8 cellular contexts compared by ENCODE assay signal in the genomic region with DNA sequence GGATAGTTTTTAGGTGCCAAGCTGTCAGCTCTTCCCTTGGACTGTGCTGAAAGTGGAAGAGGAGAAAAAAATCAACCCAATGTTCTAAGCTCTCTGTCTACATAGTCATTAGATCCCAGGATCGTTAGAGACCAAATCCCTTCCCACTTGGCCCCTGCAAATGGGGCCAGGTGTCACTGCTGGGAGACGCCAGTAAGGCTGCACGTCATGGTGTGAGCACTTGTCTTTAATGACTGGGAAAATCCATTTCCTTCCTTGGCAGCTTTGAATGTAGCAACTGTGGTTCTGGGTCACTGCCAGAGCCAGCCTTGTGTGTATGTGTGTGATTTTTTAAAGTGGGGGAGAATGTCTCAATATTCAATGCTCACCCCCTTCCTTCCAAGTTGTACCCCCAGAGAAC. TPM values are rescaled to one million over a fixed set of nuclear protein-coding genes. Genes with fewer than 3 reads are reported as not detected.
A peak's percentile ranks its signal among the peaks of the same experiment; 100 is the strongest.
DNase-seq lines count a peak whose midpoint lies in the region; ATAC-seq and TF ChIP-seq lines count a peak whose summit lies in the region.

No MANE protein-coding gene starts in this region.

- no peak overlapping the region for H3K27ac ChIP-seq in left lung

- peak; percentile 20 for ATAC-seq in HG03095 (IDR thresholded peaks at IDR 0.05; ENCODE audit: unreplicated experiment)
- ATAC-seq in left lung, result peak; percentile 40
- no peak for ATAC-seq in GM21390 (IDR thresholded peaks at IDR 0.05; ENCODE audit: unreplicated experiment)
- ATAC-seq in GM19452 (IDR thresholded peaks at IDR 0.05; ENCODE audit: unreplicated experiment), result no peak

- intact Hi-C loops in left lung (cut with DNase I), result no loop called here

- no peaks in the 10 kb centered on the region for H3K27me3 ChIP-seq in left lung

- no peaks in the 10 kb centered on the region for H3K9me3 Mint-ChIP-seq in endothelial cell (ENCODE audit: unreplicated experiment)

- peaks cover 0 to 8% of the 10 kb centered on the region in 2 donors for H3K4me1 ChIP-seq in left lung

- peak; percentile 87 for DNase-seq in Daoy (ENCODE audit: low read depth)
- DNase-seq in SHP77 treated with DMSO at 0.1 percent for 48 hours (lab: John Stamatoyannopoulos, UW), result peak; percentile 72
- DNase-seq in left lung, result no peak
- DNase-seq in endothelial cell (ENCODE audit: low spot score), result no peak
- DNase-seq in HuH-7.5 (ENCODE audit: low spot score), result no peak

- no peak overlapping the region for H3K4me3 ChIP-seq in left lung

- H3K27me3 Mint-ChIP-seq in endothelial cell (ENCODE audit: unreplicated experiment), result peaks cover 3% of the 10 kb centered on the region

- no peaks in the 10 kb centered on the region for H3K36me3 ChIP-seq in left lung

- no peaks in the 10 kb centered on the region for H3K9me3 ChIP-seq in left lung

- no peak overlapping the region for H3K4me3 Mint-ChIP-seq in endothelial cell (ENCODE audit: unreplicated experiment)

- TF ChIP-seq CTCF in left lung (IDR thresholded peaks at IDR 0.05) (no peak), endothelial cell (IDR thresholded peaks at IDR 0.05; ENCODE audit: unreplicated experiment) (no peak)

- peaks cover 11% of the 10 kb centered on the region for H3K4me1 Mint-ChIP-seq in endothelial cell (ENCODE audit: unreplicated experiment)

- peaks cover 15% of the 10 kb centered on the region for H3K36me3 Mint-ChIP-seq in endothelial cell (ENCODE audit: low read depth, unreplicated experiment)

- H3K27ac Mint-ChIP-seq in endothelial cell (ENCODE audit: unreplicated experiment), result no peak overlapping the region

RNA-seq across cellular contexts. Expression of gene MAN1C1, which starts 59.9 kb away (rescaled TPM):
- 0.63 and 1.1 TPM in 2 replicates for total RNA-seq in Daoy (2014; rRNA removed; shearing (Covaris generic))
- total RNA-seq in left lung (10 to 100 TPM; 15.3 to 20.3 TPM), endothelial cell (ENCODE audit: unreplicated experiment) (29.1 TPM)

Comparison
In these comparisons a context has a peak if more than half of its experiments do, and no peak if none do; other contexts are left out.
1. DNase-seq: peak in Daoy (single experiment) and SHP77 treated with DMSO at 0.1 percent for 48 hours (single experiment); none in left lung (0 of 2), endothelial cell (single experiment) and HuH-7.5 (single experiment).
2. ATAC-seq: peak in HG03095 (single experiment) and left lung (single experiment); none in GM21390 (single experiment) and GM19452 (single experiment).